ENCODE assay signal across 1 cellular context in the genomic region with DNA sequence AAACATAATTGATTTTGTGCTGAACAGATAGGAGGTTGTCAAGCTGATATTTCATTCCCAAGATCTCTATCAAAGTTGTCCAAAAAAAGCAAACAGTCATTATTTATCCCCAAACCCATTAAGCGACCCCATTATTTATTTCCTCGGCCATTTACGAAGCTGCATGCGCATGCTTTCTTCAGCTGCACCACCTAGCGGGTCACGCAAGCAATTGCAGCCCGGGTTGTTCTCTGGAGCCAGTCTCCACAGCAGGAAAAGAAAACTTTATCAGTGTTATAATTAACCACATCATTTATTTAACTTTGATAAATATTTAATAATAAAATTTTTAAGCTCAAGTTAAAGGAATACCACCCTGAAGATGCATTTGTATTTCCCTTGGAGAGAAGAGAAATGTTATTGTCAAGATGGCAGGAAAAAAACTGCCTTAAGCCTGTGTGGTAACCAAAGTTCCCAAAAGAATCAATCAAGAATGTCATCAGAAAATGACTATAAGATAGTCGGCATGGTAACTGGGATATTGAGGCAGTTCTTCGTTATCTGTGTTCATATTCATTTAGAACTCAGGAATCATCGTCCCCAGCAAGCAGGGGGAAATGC.
TF ChIP-seq lines count a peak whose summit lies in the region.

No MANE protein-coding gene starts in this region.

TF ChIP-seq in H1, 55 proteins besides CTCF, POLR2A, EP300 and RAD21 (continued from another document):
- TF ChIP-seq, protein P1, sequence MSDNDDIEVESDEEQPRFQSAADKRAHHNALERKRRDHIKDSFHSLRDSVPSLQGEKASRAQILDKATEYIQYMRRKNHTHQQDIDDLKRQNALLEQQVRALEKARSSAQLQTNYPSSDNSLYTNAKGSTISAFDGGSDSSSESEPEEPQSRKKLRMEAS (IDR thresholded peaks at IDR 0.05) = peak; percentile 51; the same call in 1 of the 2 replicates
- 0 out of 2 replicates have a peak, but pooled peaks have one; percentile 44 for TF ChIP-seq YY1 (IDR thresholded peaks at IDR 0.05; ENCODE audit: low read depth, low read length)
